Comparison of ENCODE assay signal across 8 cellular contexts in the genomic region with DNA sequence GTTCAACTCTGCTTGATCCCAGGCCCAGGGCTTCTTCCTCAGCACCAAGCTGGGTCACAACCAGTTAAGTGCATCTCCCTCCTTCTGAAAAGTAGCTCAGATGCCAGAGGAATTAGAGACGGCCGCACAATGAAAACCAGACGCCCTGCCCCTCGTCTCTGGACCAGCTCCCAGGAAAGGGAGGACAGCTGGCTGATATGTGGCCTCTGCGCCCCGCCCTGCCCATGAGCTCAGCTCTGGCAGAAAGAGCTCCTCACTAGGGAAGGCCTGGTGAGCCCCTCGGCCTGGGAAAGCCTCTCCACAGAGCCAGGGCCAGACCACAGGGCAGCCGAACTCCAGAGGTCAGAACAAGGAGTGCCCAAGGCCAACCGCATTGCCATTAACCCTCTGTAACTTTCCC. TPM values are rescaled to one million over a fixed set of nuclear protein-coding genes. Genes with fewer than 3 reads are reported as not detected.
DNase-seq lines count a peak whose midpoint lies in the region; ATAC-seq and TF ChIP-seq lines count a peak whose summit lies in the region.

No MANE protein-coding gene starts in this region.

- peaks cover 12 to 80% (median 49%) of the 10 kb centered on the region in 3 donors for H3K4me1 ChIP-seq in gastroesophageal sphincter
- peaks cover 4% of the 10 kb centered on the region; the same call in 1 of the 2 replicates for H3K4me1 ChIP-seq in GM23338 (ENCODE audit: insufficient read depth)

- H3K4me1 Mint-ChIP-seq in GM23338: peaks cover 31% of the 10 kb centered on the region

- H3K4me3 ChIP-seq in gastroesophageal sphincter (no peak overlapping the region), GM23338 (no peak overlapping the region)

- TF ChIP-seq EP300 in gastroesophageal sphincter (IDR thresholded peaks at IDR 0.05): no peak

- peaks cover 14% of the 10 kb centered on the region for H3K27me3 Mint-ChIP-seq in GM23338 (ENCODE audit: insufficient read depth, low read depth, poor library complexity)

- H3F3A ChIP-seq in GM23338 (replicated peaks; ENCODE audit: low read depth): no peaks in the 10 kb centered on the region

- H3K9me3 Mint-ChIP-seq in GM23338: no peaks in the 10 kb centered on the region; the same call in 2 of the 3 replicates

- no peaks in the 10 kb centered on the region for H4K20me1 ChIP-seq in GM23338 (replicated peaks; ENCODE audit: insufficient read depth)

- H3K9me2 ChIP-seq in GM23338 (ENCODE audit: insufficient read depth): no peaks in the 10 kb centered on the region

- H3K27me3 ChIP-seq in gastroesophageal sphincter: no peaks in the 10 kb centered on the region
- H3K27me3 ChIP-seq in GM23338 (ENCODE audit: insufficient read depth): no peaks in the 10 kb centered on the region

- ATAC-seq in gastroesophageal sphincter: peak; percentile 75
- no peak for ATAC-seq in GM21526 (IDR thresholded peaks at IDR 0.05; ENCODE audit: low FRiP score, unreplicated experiment)
- ATAC-seq in GM18870 (IDR thresholded peaks at IDR 0.05; ENCODE audit: unreplicated experiment): no peak
- no peak for ATAC-seq in GM21367 (IDR thresholded peaks at IDR 0.05; ENCODE audit: unreplicated experiment)
- no peak for ATAC-seq in GM23338

- no peak overlapping the region for H2AFZ ChIP-seq in GM23338

- no peak overlapping the region for H3K4me3 Mint-ChIP-seq in GM23338

- 10% methylated on average over 4 of the region's 9 CpGs; no CpG with 5 or more reads in 1 of the 2 donors for WGBS in gastroesophageal sphincter (ENCODE audit: low coverage in 1 of 2), 2 donors

- no peaks in the 10 kb centered on the region for H3K79me2 ChIP-seq in GM23338 (replicated peaks; ENCODE audit: insufficient read depth)

- no peak for TF ChIP-seq POLR2A in gastroesophageal sphincter (IDR thresholded peaks at IDR 0.05)

- DNase-seq in AG08395 (ENCODE audit: low spot score) (peak; percentile 97), RPMI7951 (ENCODE audit: low read depth) (peak; percentile 81), occipital lobe (lab: John Stamatoyannopoulos, UW) (peak; percentile 43), GM23338 (ENCODE audit: low spot score) (no peak)

- H3K36me3 Mint-ChIP-seq in GM23338 (ENCODE audit: low read depth): no peaks in the 10 kb centered on the region

- no peaks in the 10 kb centered on the region for H3K9me3 ChIP-seq in gastroesophageal sphincter

- no peak overlapping the region for H3K4me2 ChIP-seq in GM23338

- H3K36me3 ChIP-seq in gastroesophageal sphincter: no peaks in the 10 kb centered on the region
- no peaks in the 10 kb centered on the region for H3K36me3 ChIP-seq in GM23338 (ENCODE audit: insufficient read depth)

- H3K27ac ChIP-seq in gastroesophageal sphincter: peak overlapping the region; percentile 64 to 85 (median 82)
- no peak overlapping the region for H3K27ac ChIP-seq in GM23338 (ENCODE audit: low read depth)

- TF ChIP-seq CTCF in gastroesophageal sphincter (IDR thresholded peaks at IDR 0.05) (no peak), GM23338 (conservative IDR thresholded peaks at IDR 0.05; ENCODE audit: low read depth in 2 of 2) (no peak)

- no peak overlapping the region for H3K27ac Mint-ChIP-seq in GM23338

TF ChIP-seq in GM23338, 12 proteins besides CTCF, POLR2A, EP300 and RAD21 (continues in another document):
- TF ChIP-seq STAT1 (IDR thresholded peaks at IDR 0.05; ENCODE audit: unreplicated experiment) (no peak), ZNF331 (CRISPR knock-in tag; IDR thresholded peaks at IDR 0.05; ENCODE audit: low read depth) (no peak), ETS1 (IDR thresholded peaks at IDR 0.05) (no peak), POLR2AphosphoS5 (IDR thresholded peaks at IDR 0.05; ENCODE audit: low read depth) (no peak), ZNF114 (CRISPR knock-in tag; IDR thresholded peaks at IDR 0.05) (no peak), NANOG (IDR thresholded peaks at IDR 0.05; ENCODE audit: borderline replicate concordance) (no peak), EZH2 (IDR thresholded peaks at IDR 0.05; ENCODE audit: low read depth, unreplicated experiment) (no peak), JUNB (IDR thresholded peaks at IDR 0.05; ENCODE audit: unreplicated experiment) (no peak), EZH2phosphoT487 (IDR thresholded peaks at IDR 0.05; ENCODE audit: unreplicated experiment) (no peak)
- TF ChIP-seq, protein P1, sequence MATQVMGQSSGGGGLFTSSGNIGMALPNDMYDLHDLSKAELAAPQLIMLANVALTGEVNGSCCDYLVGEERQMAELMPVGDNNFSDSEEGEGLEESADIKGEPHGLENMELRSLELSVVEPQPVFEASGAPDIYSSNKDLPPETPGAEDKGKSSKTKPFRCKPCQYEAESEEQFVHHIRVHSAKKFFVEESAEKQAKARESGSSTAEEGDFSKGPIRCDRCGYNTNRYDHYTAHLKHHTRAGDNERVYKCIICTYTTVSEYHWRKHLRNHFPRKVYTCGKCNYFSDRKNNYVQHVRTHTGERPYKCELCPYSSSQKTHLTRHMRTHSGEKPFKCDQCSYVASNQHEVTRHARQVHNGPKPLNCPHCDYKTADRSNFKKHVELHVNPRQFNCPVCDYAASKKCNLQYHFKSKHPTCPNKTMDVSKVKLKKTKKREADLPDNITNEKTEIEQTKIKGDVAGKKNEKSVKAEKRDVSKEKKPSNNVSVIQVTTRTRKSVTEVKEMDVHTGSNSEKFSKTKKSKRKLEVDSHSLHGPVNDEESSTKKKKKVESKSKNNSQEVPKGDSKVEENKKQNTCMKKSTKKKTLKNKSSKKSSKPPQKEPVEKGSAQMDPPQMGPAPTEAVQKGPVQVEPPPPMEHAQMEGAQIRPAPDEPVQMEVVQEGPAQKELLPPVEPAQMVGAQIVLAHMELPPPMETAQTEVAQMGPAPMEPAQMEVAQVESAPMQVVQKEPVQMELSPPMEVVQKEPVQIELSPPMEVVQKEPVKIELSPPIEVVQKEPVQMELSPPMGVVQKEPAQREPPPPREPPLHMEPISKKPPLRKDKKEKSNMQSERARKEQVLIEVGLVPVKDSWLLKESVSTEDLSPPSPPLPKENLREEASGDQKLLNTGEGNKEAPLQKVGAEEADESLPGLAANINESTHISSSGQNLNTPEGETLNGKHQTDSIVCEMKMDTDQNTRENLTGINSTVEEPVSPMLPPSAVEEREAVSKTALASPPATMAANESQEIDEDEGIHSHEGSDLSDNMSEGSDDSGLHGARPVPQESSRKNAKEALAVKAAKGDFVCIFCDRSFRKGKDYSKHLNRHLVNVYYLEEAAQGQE (IDR thresholded peaks at IDR 0.05; ENCODE audit: unreplicated experiment): no peak

RNA-seq across cellular contexts. Expression of gene SCGB1A1, which starts 18.1 kb away (rescaled TPM):
- total RNA-seq in RPMI7951 (2014; rRNA removed; shearing (Covaris generic)): not detected in 2 replicates
- total RNA-seq in gastroesophageal sphincter (not detected), occipital lobe (not detected)
- not detected in 2 replicates for total RNA-seq in GM23338 (2014; rRNA removed; shearing (Covaris generic))
- polyA plus RNA-seq in GM23338 (2016; fragmentation: Nextera tagmentation; extraction: Ambion mirVana): not detected in 2 replicates
